ENCODE assay signal across 8 cellular contexts in genomic region chr20:297925-298754, GRCh38. TPM values are rescaled to one million over a fixed set of nuclear protein-coding genes. Genes with fewer than 3 reads are reported as not detected.
DNase-seq lines count a peak whose midpoint lies in the region; ATAC-seq and TF ChIP-seq lines count a peak whose summit lies in the region.

No MANE protein-coding gene starts in this region.

- H3K4me3 ChIP-seq in AG10803 (ENCODE audit: low read length) (peak overlapping the region; percentile 97), endocrine pancreas (ENCODE audit: control insufficient read depth, insufficient read depth, low read length) (peak overlapping the region; percentile 78), mesendoderm (ENCODE audit: low read length) (peak overlapping the region; percentile 91)

- H4K8ac ChIP-seq in mesendoderm (ENCODE audit: low read depth, low read length) = peak overlapping the region; percentile 30

- no peaks in the 10 kb centered on the region for H3K27me3 Mint-ChIP-seq in activated CD4-positive, alpha-beta memory T cell treated with anti-CD3 and anti-CD28 coated beads, Interleukin-2, amount 10 ng/mL, durations not matched to agents 7 days and 5 days

- H3K56ac ChIP-seq in mesendoderm (ENCODE audit: low read length) = peak overlapping the region; percentile 98

- H3K23ac ChIP-seq in mesendoderm (ENCODE audit: low read length) = peak overlapping the region; percentile 99

- H2AK5ac ChIP-seq in mesendoderm (ENCODE audit: low read length) = peak overlapping the region; percentile 80

- H3K4me2 ChIP-seq in mesendoderm (ENCODE audit: low read length) = peak overlapping the region; percentile 94

- CTCF ChIA-PET in activated CD4-positive, alpha-beta memory T cell treated with anti-CD3 and anti-CD28 coated beads, Interleukin-2, amount 10 ng/mL, durations not matched to agents 7 days and 5 days (lab: Charles Lee) = interaction anchor here (0.8 to 2.4 kb wide), 6 partner anchors 9 to 32 kb away, joined by 3 to 14 read pairs (median 4); partner anchors contain the start of gene SOX12

- peaks cover 7% of the 10 kb centered on the region for H3K79me1 ChIP-seq in mesendoderm (ENCODE audit: low read length)

- H2BK5ac ChIP-seq in mesendoderm (ENCODE audit: low read length) = peak overlapping the region; percentile 27

- peaks cover 18% of the 10 kb centered on the region for H3K79me2 ChIP-seq in mesendoderm (ENCODE audit: control insufficient read depth, insufficient read depth, low read length)

- peaks cover 43% of the 10 kb centered on the region for H3K4me1 Mint-ChIP-seq in activated CD4-positive, alpha-beta memory T cell treated with anti-CD3 and anti-CD28 coated beads, Interleukin-2, amount 10 ng/mL, durations not matched to agents 7 days and 5 days

- peaks cover 35% of the 10 kb centered on the region for H3K36me3 Mint-ChIP-seq in activated CD4-positive, alpha-beta memory T cell treated with anti-CD3 and anti-CD28 coated beads, Interleukin-2, amount 10 ng/mL, durations not matched to agents 7 days and 5 days (ENCODE audit: low read depth)

- H2BK15ac ChIP-seq in mesendoderm (replicated peaks; ENCODE audit: low read depth) = no peak overlapping the region

- H3K9ac ChIP-seq in endocrine pancreas (ENCODE audit: control insufficient read depth, insufficient read depth, low read length) (peak overlapping the region; percentile 88), mesendoderm (ENCODE audit: low read length) (peak overlapping the region; percentile 97)

- H3K27me3 ChIP-seq in endocrine pancreas (ENCODE audit: control insufficient read depth, insufficient read depth, low read length) (no peaks in the 10 kb centered on the region), mesendoderm (ENCODE audit: insufficient read depth, low read length, poor library complexity) (no peaks in the 10 kb centered on the region)

- no peaks in the 10 kb centered on the region for H3K9me3 Mint-ChIP-seq in activated CD4-positive, alpha-beta memory T cell treated with anti-CD3 and anti-CD28 coated beads, Interleukin-2, amount 10 ng/mL, durations not matched to agents 7 days and 5 days

- ATAC-seq in GM18873 (IDR thresholded peaks at IDR 0.05; ENCODE audit: low FRiP score, unreplicated experiment) (peak; percentile 11), HG03108 (IDR thresholded peaks at IDR 0.05; ENCODE audit: unreplicated experiment) (peak; percentile 16)

- H3K27ac ChIP-seq in mesendoderm (ENCODE audit: low read depth, low read length) = peak overlapping the region; percentile 85

- POLR2A ChIA-PET in activated CD4-positive, alpha-beta memory T cell treated with anti-CD3 and anti-CD28 coated beads, Interleukin-2, amount 10 ng/mL, durations not matched to agents 7 days and 5 days (lab: Charles Lee) = interaction anchor here (0.6 to 8.1 kb wide), 13 partner anchors 8 to 1030 kb away, joined by 3 to 95 read pairs (median 4); partner anchors contain the start of gene SOX12

- H3K36me3 ChIP-seq in endocrine pancreas (ENCODE audit: control insufficient read depth, insufficient read depth, low read length) (no peaks in the 10 kb centered on the region), mesendoderm (ENCODE audit: control insufficient read depth, insufficient read depth, low read length) (no peaks in the 10 kb centered on the region)

- no peak for TF ChIP-seq CTCF in AG10803 (conservative IDR thresholded peaks at IDR 0.05; ENCODE audit: low read length)

- H3K4me3 Mint-ChIP-seq in activated CD4-positive, alpha-beta memory T cell treated with anti-CD3 and anti-CD28 coated beads, Interleukin-2, amount 10 ng/mL, durations not matched to agents 7 days and 5 days = peak overlapping the region; percentile 96

- peak overlapping the region; percentile 46 for H3K4ac ChIP-seq in mesendoderm (ENCODE audit: low read depth, low read length)

- WGBS in mesendoderm (ENCODE audit: extremely low coverage, insufficient coverage, low lambda C conversion rate) = no CpG with 5 or more reads among the region's 74 CpGs

- H3K4me1 ChIP-seq in endocrine pancreas (ENCODE audit: control insufficient read depth, insufficient read depth, low read length) (peaks cover 14% of the 10 kb centered on the region), mesendoderm (ENCODE audit: control insufficient read depth, low read depth, low read length) (peaks cover 26% of the 10 kb centered on the region)

- H3K9me3 ChIP-seq in endocrine pancreas (ENCODE audit: control insufficient read depth, low read length) = no peaks in the 10 kb centered on the region

- H3K18ac ChIP-seq in mesendoderm (ENCODE audit: low read length) = peak overlapping the region; percentile 89

- peak; percentile 84 for DNase-seq in AG10803 (ENCODE audit: low read depth)
- peak; percentile 82 for DNase-seq in NCI-H510A treated with DMSO at 0.1 percent for 48 hours (lab: John Stamatoyannopoulos, UW)
- peak; percentile 59 for DNase-seq in activated CD4-positive, alpha-beta memory T cell treated with anti-CD3 and anti-CD28 coated beads, Interleukin-2, amount 10 ng/mL, durations not matched to agents 7 days and 5 days
- peak; percentile 69 for DNase-seq in mesendoderm
- peak; percentile 60 for DNase-seq in stimulated activated CD8-positive, alpha-beta memory T cell treated with anti-CD3 and anti-CD28 coated beads, Interleukin-4, amount 100 ng/mL, for 48 hours

- H4K5ac ChIP-seq in mesendoderm (ENCODE audit: low read length) = no peak overlapping the region

- no peak overlapping the region for H2BK120ac ChIP-seq in mesendoderm (ENCODE audit: low read depth, low read length)

- peak overlapping the region; percentile 95 for H3K27ac Mint-ChIP-seq in activated CD4-positive, alpha-beta memory T cell treated with anti-CD3 and anti-CD28 coated beads, Interleukin-2, amount 10 ng/mL, durations not matched to agents 7 days and 5 days

RNA-seq across cellular contexts. Expression of gene ZCCHC3, which starts 0.8 kb away (rescaled TPM):
- 10 to 100 TPM; 23.5 to 23.9 TPM for total RNA-seq in activated CD4-positive, alpha-beta memory T cell treated with anti-CD3 and anti-CD28 coated beads, Interleukin-2, amount 10 ng/mL, durations not matched to agents 7 days and 5 days
- polyA plus RNA-seq in mesendoderm (2013, experiment 1 of 2) = 26.5 TPM
- 26.9 TPM for polyA plus RNA-seq in mesendoderm (2013, experiment 2 of 2)

RNA-seq across cellular contexts. Expression of gene C20orf96, which starts 7.6 kb away (rescaled TPM):
- 1 to 10 TPM; 5.9 to 6.0 TPM for total RNA-seq in activated CD4-positive, alpha-beta memory T cell treated with anti-CD3 and anti-CD28 coated beads, Interleukin-2, amount 10 ng/mL, durations not matched to agents 7 days and 5 days
- polyA plus RNA-seq in mesendoderm (2013, experiment 1 of 2) = 8.2 TPM
- 8.2 TPM for polyA plus RNA-seq in mesendoderm (2013, experiment 2 of 2)

RNA-seq across cellular contexts. Expression of gene SOX12, which starts 27.2 kb away (rescaled TPM):
- total RNA-seq in activated CD4-positive, alpha-beta memory T cell treated with anti-CD3 and anti-CD28 coated beads, Interleukin-2, amount 10 ng/mL, durations not matched to agents 7 days and 5 days = 1 to 10 TPM; 2.9 to 3.2 TPM
- polyA plus RNA-seq in mesendoderm (2013, experiment 1 of 2) = 15.5 TPM
- 15.5 TPM for polyA plus RNA-seq in mesendoderm (2013, experiment 2 of 2)

RNA-seq across cellular contexts. Expression of gene DEFB132, which starts 40.6 kb away (rescaled TPM):
- not detected for total RNA-seq in activated CD4-positive, alpha-beta memory T cell treated with anti-CD3 and anti-CD28 coated beads, Interleukin-2, amount 10 ng/mL, durations not matched to agents 7 days and 5 days
- not detected for polyA plus RNA-seq in mesendoderm (2013, experiment 1 of 2)
- polyA plus RNA-seq in mesendoderm (2013, experiment 2 of 2) = not detected

RNA-seq across cellular contexts. Expression of gene NRSN2, which starts 48.8 kb away (rescaled TPM):
- total RNA-seq in activated CD4-positive, alpha-beta memory T cell treated with anti-CD3 and anti-CD28 coated beads, Interleukin-2, amount 10 ng/mL, durations not matched to agents 7 days and 5 days = 1 to 10 TPM; 1.8 to 2.7 TPM
- polyA plus RNA-seq in mesendoderm (2013, experiment 1 of 2) = 10.5 TPM
- 10.6 TPM for polyA plus RNA-seq in mesendoderm (2013, experiment 2 of 2)

Comparison
In these comparisons a context has a peak if more than half of its experiments do, and no peak if none do; other contexts are left out.
1. Peak in every context shown above with its lines: DNase-seq, ATAC-seq, H3K4me3 ChIP-seq and H3K27ac ChIP-seq.